15 cellular contexts compared by ENCODE assay signal in genomic region chr5:10690460-10690859, GRCh38.
"Had no signal": no experiment of that assay in that cellular context is flagged by ENCODE, and none has a peak within 500 bp of the region (broad histone marks: within the 10 kb centered on the region; RNA-seq: fewer than 3 reads in every experiment).

No MANE protein-coding gene starts in this region.

- H3K27ac ChIP-seq: ascending aorta, parathyroid adenoma, tibial artery, vagina had no signal

- DNase-seq: activated CD4-positive, CD25-positive, alpha-beta regulatory T cell; activated effector memory CD4-positive, alpha-beta T cell treated with anti-CD3 and anti-CD28 coated beads, Interleukin-2, amount 50 U/mL, for 16 hours; activated T-cell treated with anti-CD3 and anti-CD28 coated beads, Interleukin-2, amount 50 U/mL, for 4 hours; caudate nucleus; cortex of kidney; effector memory CD4-positive, alpha-beta T cell; left ventricle myocardium superior had no signal

- ATAC-seq: activated T-cell treated with anti-CD3 and anti-CD28 coated beads, Interleukin-2, amount 50 U/mL, for 4 hours; stimulated activated memory B cell treated with anti-CD40 and anti-IgM and Interleukin-4, amounts not matched to agents 10 μg/mL and 1 μg/mL and 100 μg/mL, for 72 hours had no signal

- H3K9ac ChIP-seq: parathyroid adenoma had no signal

- H3K9me3 ChIP-seq: ascending aorta, tibial artery, vagina had no signal

- H3K9me3 Mint-ChIP-seq: activated naive CD4-positive, alpha-beta T cell treated with anti-CD3 and anti-CD28 coated beads, Interleukin-2, amount 50 U/mL, for 72 hours; activated T-cell treated with anti-CD3 and anti-CD28 coated beads, Interleukin-2, amount 50 U/mL, for 4 hours; stimulated activated memory B cell treated with anti-CD40 and anti-IgM and Interleukin-4, amounts not matched to agents 10 μg/mL and 1 μg/mL and 100 μg/mL, for 72 hours had no signal

- H3K4me3 ChIP-seq: ascending aorta, tibial artery, vagina had no signal

- H3K36me3 ChIP-seq: tibial artery, vagina had no signal

- H3K27me3 ChIP-seq: ascending aorta, tibial artery, vagina had no signal

- H2AFZ ChIP-seq: parathyroid adenoma had no signal

- H3K4me3 Mint-ChIP-seq: activated CD8-positive, alpha-beta memory T cell treated with anti-CD3 and anti-CD28 coated beads, Interleukin-2, amount 10 ng/mL, durations not matched to agents 7 days and 5 days; activated T-cell treated with anti-CD3 and anti-CD28 coated beads, Interleukin-2, amount 50 U/mL, for 4 hours; neural crest cell; stimulated activated memory B cell treated with anti-CD40 and anti-IgM and Interleukin-4, amounts not matched to agents 10 μg/mL and 1 μg/mL and 100 μg/mL, for 72 hours had no signal

- H3K27me3 Mint-ChIP-seq: activated CD8-positive, alpha-beta memory T cell treated with anti-CD3 and anti-CD28 coated beads, Interleukin-2, amount 10 ng/mL, durations not matched to agents 7 days and 5 days; stimulated activated memory B cell treated with anti-CD40 and anti-IgM and Interleukin-4, amounts not matched to agents 10 μg/mL and 1 μg/mL and 100 μg/mL, for 72 hours had no signal

- H3K4me1 ChIP-seq: ascending aorta, tibial artery had no signal

- H3K27ac Mint-ChIP-seq: activated CD8-positive, alpha-beta memory T cell treated with anti-CD3 and anti-CD28 coated beads, Interleukin-2, amount 10 ng/mL, durations not matched to agents 7 days and 5 days had no signal
